Comparison of ENCODE assay signal across 1 cellular context in genomic region chr19:5134683-5135082, GRCh38.
TF ChIP-seq lines count a peak whose summit lies in the region.

No MANE protein-coding gene starts in this region.

TF ChIP-seq in HepG2, 621 proteins besides CTCF, POLR2A, EP300 and RAD21:
- TF ChIP-seq ZNF768 (CRISPR knock-in tag; IDR thresholded peaks at IDR 0.05) (no peak), ZNF574 (CRISPR knock-in tag; IDR thresholded peaks at IDR 0.05) (no peak), AGO2 (optimal IDR thresholded peaks at IDR 0.05; ENCODE audit: low read depth, low read length) (peak; percentile 4), ZNF773 (CRISPR knock-in tag; IDR thresholded peaks at IDR 0.05; ENCODE audit: borderline replicate concordance) (no peak)
